ENCODE assay signal across 2 cellular contexts in genomic region chr11:62082292-62082657, GRCh38.
TF ChIP-seq lines count a peak whose summit lies in the region.

No MANE protein-coding gene starts in this region.

TF ChIP-seq in K562, 482 proteins besides CTCF, POLR2A, EP300 and RAD21 (continued from another document):
- TF ChIP-seq CHAMP1 (IDR thresholded peaks at IDR 0.05): no peak
- no peak for TF ChIP-seq AFF1 (IDR thresholded peaks at IDR 0.05; ENCODE audit: low read depth in 1 of 2, partially characterized antibody in 2 of 2)
- no peak for TF ChIP-seq SMARCC2 (IDR thresholded peaks at IDR 0.05; ENCODE audit: low read depth)
- 0 out of 4 replicates have a peak, but pooled peaks of 1 of the 2 experiments have one; percentile 2 for TF ChIP-seq MAZ (CRISPR knock-in tag; conservative IDR thresholded peaks at IDR 0.05 in 1 of 2, IDR thresholded peaks at IDR 0.05 in 1 of 2)
- 0 out of 2 replicates have a peak, but pooled peaks have one; percentile 2 for TF ChIP-seq FOSL1 (tag; conservative IDR thresholded peaks at IDR 0.05)
- no peak for TF ChIP-seq TRIM24 (IDR thresholded peaks at IDR 0.05)
- 0 out of 4 replicates have a peak, but pooled peaks of 1 of the 2 experiments have one; percentile 18 for TF ChIP-seq TBL1XR1 (IDR thresholded peaks at IDR 0.05; ENCODE audit: low read length in 2 of 2)
- TF ChIP-seq SAFB2 (IDR thresholded peaks at IDR 0.05; ENCODE audit: borderline replicate concordance, low read depth, low read length, severe bottlenecking): no peak

TF ChIP-seq in WTC11, 78 proteins besides CTCF, POLR2A, EP300 and RAD21 (continued from another document):
- TF ChIP-seq, protein P1, sequence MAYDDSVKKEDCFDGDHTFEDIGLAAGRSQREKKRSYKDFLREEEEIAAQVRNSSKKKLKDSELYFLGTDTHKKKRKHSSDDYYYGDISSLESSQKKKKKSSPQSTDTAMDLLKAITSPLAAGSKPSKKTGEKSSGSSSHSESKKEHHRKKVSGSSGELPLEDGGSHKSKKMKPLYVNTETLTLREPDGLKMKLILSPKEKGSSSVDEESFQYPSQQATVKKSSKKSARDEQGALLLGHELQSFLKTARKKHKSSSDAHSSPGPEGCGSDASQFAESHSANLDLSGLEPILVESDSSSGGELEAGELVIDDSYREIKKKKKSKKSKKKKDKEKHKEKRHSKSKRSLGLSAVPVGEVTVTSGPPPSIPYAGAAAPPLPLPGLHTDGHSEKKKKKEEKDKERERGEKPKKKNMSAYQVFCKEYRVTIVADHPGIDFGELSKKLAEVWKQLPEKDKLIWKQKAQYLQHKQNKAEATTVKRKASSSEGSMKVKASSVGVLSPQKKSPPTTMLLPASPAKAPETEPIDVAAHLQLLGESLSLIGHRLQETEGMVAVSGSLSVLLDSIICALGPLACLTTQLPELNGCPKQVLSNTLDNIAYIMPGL (CRISPR knock-in tag; IDR thresholded peaks at IDR 0.05): no peak
- no peak for TF ChIP-seq MXD4 (CRISPR knock-in tag; IDR thresholded peaks at IDR 0.05; ENCODE audit: borderline replicate concordance)
- TF ChIP-seq, protein P2, sequence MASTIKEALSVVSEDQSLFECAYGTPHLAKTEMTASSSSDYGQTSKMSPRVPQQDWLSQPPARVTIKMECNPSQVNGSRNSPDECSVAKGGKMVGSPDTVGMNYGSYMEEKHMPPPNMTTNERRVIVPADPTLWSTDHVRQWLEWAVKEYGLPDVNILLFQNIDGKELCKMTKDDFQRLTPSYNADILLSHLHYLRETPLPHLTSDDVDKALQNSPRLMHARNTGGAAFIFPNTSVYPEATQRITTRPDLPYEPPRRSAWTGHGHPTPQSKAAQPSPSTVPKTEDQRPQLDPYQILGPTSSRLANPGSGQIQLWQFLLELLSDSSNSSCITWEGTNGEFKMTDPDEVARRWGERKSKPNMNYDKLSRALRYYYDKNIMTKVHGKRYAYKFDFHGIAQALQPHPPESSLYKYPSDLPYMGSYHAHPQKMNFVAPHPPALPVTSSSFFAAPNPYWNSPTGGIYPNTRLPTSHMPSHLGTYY (CRISPR knock-in tag; IDR thresholded peaks at IDR 0.05): no peak
- TF ChIP-seq NFYB (CRISPR knock-in tag; conservative IDR thresholded peaks at IDR 0.05; ENCODE audit: low read depth): no peak
- no peak for TF ChIP-seq NR2C2 (CRISPR knock-in tag; IDR thresholded peaks at IDR 0.05)
TF ChIP-seq in WTC11: peak in this region for 0.
